In genomic region chr6:54285595-54285994, GRCh38 we compare ENCODE assay signal across 30 cellular contexts. TPM values are rescaled to one million over a fixed set of nuclear protein-coding genes. Genes with fewer than 3 reads are reported as not detected.
DNase-seq lines count a peak whose midpoint lies in the region; ATAC-seq and TF ChIP-seq lines count a peak whose summit lies in the region.
"Had no signal": no experiment of that assay in that cellular context is flagged by ENCODE, and none has a peak within 500 bp of the region (broad histone marks: within the 10 kb centered on the region; RNA-seq: fewer than 3 reads in every experiment).

No MANE protein-coding gene starts in this region.

- H3F3A ChIP-seq in smooth muscle cell (ENCODE audit: low read depth): peaks cover 13% of the 10 kb centered on the region

- no peak for TF ChIP-seq CTCF in smooth muscle cell (IDR thresholded peaks at IDR 0.05; ENCODE audit: borderline replicate concordance, insufficient read depth, poor library complexity, severe bottlenecking)

- H3K4me1 ChIP-seq in smooth muscle cell (ENCODE audit: low read depth): no peaks in the 10 kb centered on the region
- H3K4me1 ChIP-seq: adrenal gland, Caco-2, right atrium auricular region, stomach, uterus had no signal

- DNase-seq in GM03348 (ENCODE audit: low spot score): peak; percentile 16
- peak; percentile 22 for DNase-seq in RPMI7951 (ENCODE audit: low read depth)
- peak; percentile 72 for DNase-seq in fibroblast of gingiva (ENCODE audit: low read depth)
- DNase-seq in smooth muscle cell (lab: John Stamatoyannopoulos, UW; ENCODE audit: unreplicated experiment): no peak
- DNase-seq in nucleus accumbens (lab: John Stamatoyannopoulos, UW): no peak
- no peak for DNase-seq in NCI-H2196 (lab: John Stamatoyannopoulos, UW; ENCODE audit: unreplicated experiment)
- DNase-seq: activated CD8-positive, alpha-beta memory T cell treated with anti-CD3 and anti-CD28 coated beads, Interleukin-2, amount 50 U/mL, for 48 hours; activated CD8-positive, alpha-beta T cell treated with anti-CD3 and anti-CD28 coated beads for 36 hours; activated naive CD4-positive, alpha-beta T cell treated with anti-CD3 and anti-CD28 coated beads for 36 hours; adrenal gland; Caco-2; GOT3; hippocampal formation; immature natural killer cell; NCI-H1417; NCI-H2029 treated with DMSO at 0.1 percent for 48 hours; NCI-H226; NCI-H526 treated with DMSO at 0.1 percent for 48 hours; PC-9; Right ventricle myocardium superior; stomach; uterus had no signal

- no peaks in the 10 kb centered on the region for H3K27me3 ChIP-seq in smooth muscle cell (ENCODE audit: low read depth)
- H3K27me3 ChIP-seq: adrenal gland, right atrium auricular region, stomach, uterus had no signal

- peak overlapping the region; percentile 33 for H3K4me2 ChIP-seq in smooth muscle cell
- H3K4me2 ChIP-seq: PC-9 had no signal

- no peak overlapping the region for H2AFZ ChIP-seq in smooth muscle cell (ENCODE audit: low read depth)
- H2AFZ ChIP-seq: PC-9 had no signal

- H3K79me2 ChIP-seq in smooth muscle cell (ENCODE audit: low read depth): no peaks in the 10 kb centered on the region

- no peaks in the 10 kb centered on the region for H3K36me3 ChIP-seq in smooth muscle cell (ENCODE audit: low read depth)
- H3K36me3 ChIP-seq: adrenal gland, right atrium auricular region, stomach, uterus had no signal

- peak overlapping the region; percentile 40 for H3K27ac ChIP-seq in smooth muscle cell (ENCODE audit: low read depth)
- H3K27ac ChIP-seq: adrenal gland, HL-60, PC-9, right atrium auricular region, stomach, uterus had no signal

- H4K20me1 ChIP-seq in smooth muscle cell (ENCODE audit: low read depth): no peaks in the 10 kb centered on the region

- H3K9me3 ChIP-seq in smooth muscle cell (replicated peaks; ENCODE audit: low read depth): no peaks in the 10 kb centered on the region
- H3K9me3 ChIP-seq: adrenal gland, Caco-2, right atrium auricular region, stomach, uterus had no signal

- H3K4me3 ChIP-seq in smooth muscle cell: no peak overlapping the region
- H3K4me3 ChIP-seq: adrenal gland, PC-9, right atrium auricular region, stomach, uterus had no signal

- 87% methylated on average over 3 of the region's 3 CpGs for WGBS in smooth muscle cell (ENCODE audit: low lambda C conversion rate)

- no peak overlapping the region for H3K9ac ChIP-seq in smooth muscle cell (ENCODE audit: low read depth)

- ATAC-seq in HG03460 (IDR thresholded peaks at IDR 0.05; ENCODE audit: unreplicated experiment): no peak
- ATAC-seq: activated CD8-positive, alpha-beta T cell treated with anti-CD3 and anti-CD28 coated beads for 36 hours had no signal

RNA-seq across cellular contexts. Expression of gene TINAG, which starts 22.6 kb away (rescaled TPM):
- not detected in 2 replicates for total RNA-seq in RPMI7951 (2014; rRNA removed; shearing (Covaris generic))
- total RNA-seq in smooth muscle cell: not detected in 2 replicates
- polyA plus RNA-seq in smooth muscle cell: not detected in 2 replicates
- total RNA-seq: activated CD8-positive, alpha-beta T cell treated with anti-CD3 and anti-CD28 coated beads for 36 hours; activated naive CD4-positive, alpha-beta T cell treated with anti-CD3 and anti-CD28 coated beads for 36 hours; activated T-helper 1 cell treated with anti-CD3 and anti-CD28 coated beads, Interleukin-12 subunit alpha, Interleukin-12 subunit beta, Interleukin-2, Interleukin-4 antibody, amounts not matched to agents 30 ng/mL and 10 ng/mL and 1 ng/mL, durations not matched to agents 14 hours and 24 hours and 36 hours; adrenal gland; Caco-2; mesenteric fat pad; PC-9; T-helper 2 cell treated with Interferon-gamma antibody and Interleukin-4, amounts not matched to agents 100 ng/mL and 5 ng/mL, for 36 hours; uterus had no signal
- polyA plus RNA-seq: adrenal gland, CD14-positive monocyte, esophagus, immature natural killer cell, stomach had no signal

Comparison
In these comparisons a context has a peak if more than half of its experiments do, and no peak if none do; other contexts are left out.
1. DNase-seq: peak in GM03348 (single experiment), RPMI7951 (single experiment) and fibroblast of gingiva (single experiment); none in smooth muscle cell (single experiment), nucleus accumbens (0 of 56) and NCI-H2196 (single experiment).